ENCODE assay signal across 19 cellular contexts in genomic region chr4:110137819-110138218, GRCh38.
DNase-seq lines count a peak whose midpoint lies in the region; FAIRE-seq and TF ChIP-seq lines count a peak whose summit lies in the region.
"Had no signal": no experiment of that assay in that cellular context is flagged by ENCODE, and none has a peak within 500 bp of the region (broad histone marks: within the 10 kb centered on the region; RNA-seq: fewer than 3 reads in every experiment).

No MANE protein-coding gene starts in this region.

- no peak for TF ChIP-seq POLR2A in GM12891 (IDR thresholded peaks at IDR 0.05; ENCODE audit: low read depth, low read length)

- H3K9me3 ChIP-seq in small intestine (ENCODE audit: control insufficient read depth, low read depth): no peaks in the 10 kb centered on the region
- H3K9me3 ChIP-seq: BE2C, BLaER1, Caco-2 had no signal

- peaks cover 5 to 9% of the 10 kb centered on the region in 2 donors for H3K4me1 ChIP-seq in small intestine (ENCODE audit: control insufficient read depth in 2 of 2, insufficient read depth in 1 of 2, low read depth in 1 of 2, low read length in 1 of 2)
- H3K4me1 ChIP-seq: BE2C had no signal

- H3K36me3 ChIP-seq in small intestine (ENCODE audit: control insufficient read depth in 2 of 2, insufficient read depth in 2 of 2, low read length in 2 of 2): no peaks in the 10 kb centered on the region
- H3K36me3 ChIP-seq: BE2C had no signal

- 41 to 71% (median 42%) methylated on average over 1 of the region's 1 CpG for WGBS in small intestine, 3 donors

- no peak for DNase-seq in GM12891 (ENCODE audit: insufficient read length, low spot score)
- DNase-seq in GM19239 (ENCODE audit: insufficient read length, low spot score): no peak
- DNase-seq in activated T-cell treated with anti-CD3 and anti-CD28 coated beads for 4 hours: no peak
- no peak for DNase-seq in small intestine
- no peak for DNase-seq in occipital lobe (lab: John Stamatoyannopoulos, UW)
- DNase-seq: 8988T; ACHN; BE2C; C1 segment of cervical spinal cord; Caco-2; Calu3; CD4-positive, alpha-beta T cell; CD8-positive, alpha-beta T cell; DMS79 treated with DMSO at 0.1 percent for 48 hours; GF-D8 had no signal

- H3K27me3 ChIP-seq in small intestine (ENCODE audit: control insufficient read depth in 2 of 2, insufficient read depth in 2 of 2, low read length in 2 of 2): no peaks in the 10 kb centered on the region
- H3K27me3 ChIP-seq: BE2C, BLaER1 had no signal

- no peak overlapping the region for H3K4me3 ChIP-seq in small intestine (ENCODE audit: low read depth in 1 of 2, low read length in 2 of 2)
- H3K4me3 ChIP-seq: BLaER1 had no signal

- FAIRE-seq in GM12891 (lab: Jason Lieb, UNC) (no peak), GM19239 (lab: Jason Lieb, UNC) (peak; percentile 45), small intestine (lab: Jason Lieb, UNC) (no peak)
- FAIRE-seq: A204.1, D721Med, G401.6 had no signal

- H3K27ac ChIP-seq in small intestine (ENCODE audit: low read depth in 1 of 2, low read length in 1 of 2): no peak overlapping the region
- H3K27ac ChIP-seq: BLaER1 had no signal

TF ChIP-seq in GM12891, 5 proteins besides CTCF, POLR2A, EP300 and RAD21:
- TF ChIP-seq POU2F2 (IDR thresholded peaks at IDR 0.05; ENCODE audit: low read depth, low read length) (no peak), TAF1 (IDR thresholded peaks at IDR 0.05; ENCODE audit: low read depth, low read length) (no peak), POLR2AphosphoS5 (IDR thresholded peaks at IDR 0.05; ENCODE audit: low read depth, low read length) (no peak), PAX5 (IDR thresholded peaks at IDR 0.05; ENCODE audit: insufficient read depth, low read length, severe bottlenecking) (no peak), SPI1 (IDR thresholded peaks at IDR 0.05; ENCODE audit: low read depth, low read length) (peak; percentile 60)
TF ChIP-seq in GM12891: peak in this region for 1.
